ENCODE assay signal across 27 cellular contexts in the genomic region with DNA sequence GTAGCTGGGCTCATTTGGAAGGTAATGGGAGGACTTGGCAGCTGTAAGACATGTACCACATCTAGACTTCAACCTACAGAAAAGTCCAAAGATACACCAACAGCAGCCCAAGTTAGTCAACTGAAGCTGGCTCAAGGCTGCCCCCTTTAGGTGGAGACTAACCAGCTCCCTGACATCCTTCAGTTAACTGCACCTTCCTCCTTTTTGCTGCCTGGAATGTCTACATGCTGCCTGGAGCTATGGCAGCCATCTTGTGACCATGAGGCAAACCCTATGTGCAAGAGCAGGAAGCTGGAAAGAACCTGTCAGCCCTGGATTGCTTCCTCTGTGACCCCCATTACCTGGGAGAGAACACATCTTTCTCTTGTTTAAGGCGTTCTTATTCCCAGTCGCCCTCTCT. TPM values are rescaled to one million over a fixed set of nuclear protein-coding genes. Genes with fewer than 3 reads are reported as not detected.
DNase-seq lines count a peak whose midpoint lies in the region; ATAC-seq and TF ChIP-seq lines count a peak whose summit lies in the region.
"Had no signal": no experiment of that assay in that cellular context is flagged by ENCODE, and none has a peak within 500 bp of the region (broad histone marks: within the 10 kb centered on the region; RNA-seq: fewer than 3 reads in every experiment).

No MANE protein-coding gene starts in this region.

- no peaks in the 10 kb centered on the region for H3K79me2 ChIP-seq in GM23338 (replicated peaks; ENCODE audit: insufficient read depth)

- no peak overlapping the region for H2AFZ ChIP-seq in GM23338

- TF ChIP-seq CTCF in A673 (conservative IDR thresholded peaks at IDR 0.05; ENCODE audit: low read depth, low read length) (peak; percentile 28; the same call in 1 of the 2 replicates), GM23338 (conservative IDR thresholded peaks at IDR 0.05; ENCODE audit: low read depth in 2 of 2) (peak; percentile 17 to 25; a peak in 3 of 4 replicates), Panc1 (IDR thresholded peaks at IDR 0.05) (0 out of 2 replicates have a peak, but pooled peaks have one; percentile 13), endodermal cell (conservative IDR thresholded peaks at IDR 0.05) (peak; percentile 51), ascending aorta (IDR thresholded peaks at IDR 0.05) (no peak), left lung (IDR thresholded peaks at IDR 0.05) (no peak), psoas muscle (IDR thresholded peaks at IDR 0.05) (no peak)

- POLR2A ChIA-PET in A673 (lab: Charles Lee; ENCODE audit: low non-redundant PET) (no interaction called here), Panc1 (lab: Charles Lee) (no interaction called here)

- no peak overlapping the region for H3K4me3 ChIP-seq in A673 (ENCODE audit: low read depth, low read length, poor library complexity, severe bottlenecking)
- no peak overlapping the region for H3K4me3 ChIP-seq in GM23338
- no peak overlapping the region for H3K4me3 ChIP-seq in Panc1 (ENCODE audit: low read depth in 2 of 2, low read length in 2 of 2)
- H3K4me3 ChIP-seq in endodermal cell (ENCODE audit: low read length): peak overlapping the region; percentile 49
- no peak overlapping the region for H3K4me3 ChIP-seq in ascending aorta
- no peak overlapping the region for H3K4me3 ChIP-seq in left lung
- H3K4me3 ChIP-seq in psoas muscle: no peak overlapping the region
- H3K4me3 ChIP-seq: A549, adrenal gland, stomach, thyroid gland, vagina had no signal

- H3K27me3 Mint-ChIP-seq in GM23338 (ENCODE audit: insufficient read depth, low read depth, poor library complexity): peaks cover 2% of the 10 kb centered on the region
- no peaks in the 10 kb centered on the region for H3K27me3 Mint-ChIP-seq in endodermal cell (ENCODE audit: insufficient read depth)
- H3K27me3 Mint-ChIP-seq: activated naive CD4-positive, alpha-beta T cell treated with anti-CD3 and anti-CD28 coated beads, Interleukin-2, amount 10 ng/mL, durations not matched to agents 7 days and 5 days had no signal

- H4K20me1 ChIP-seq in GM23338 (replicated peaks; ENCODE audit: insufficient read depth): no peaks in the 10 kb centered on the region

- in situ Hi-C loops in Panc1 (cut with HindIII; ENCODE audit: low pct_unique_long_range_greater_than_20kb, low sequenced_read_pairs): no loop called here

- H3K36me3 Mint-ChIP-seq in GM23338 (ENCODE audit: low read depth): peaks cover 40% of the 10 kb centered on the region
- peaks cover 80% of the 10 kb centered on the region for H3K36me3 Mint-ChIP-seq in endodermal cell (ENCODE audit: low read depth)
- H3K36me3 Mint-ChIP-seq: activated naive CD4-positive, alpha-beta T cell treated with anti-CD3 and anti-CD28 coated beads, Interleukin-2, amount 10 ng/mL, durations not matched to agents 7 days and 5 days had no signal

- no peaks in the 10 kb centered on the region for H3K27me3 ChIP-seq in A673 (replicated peaks; ENCODE audit: insufficient read depth, low read depth, low read length, poor library complexity)
- no peaks in the 10 kb centered on the region for H3K27me3 ChIP-seq in GM23338 (ENCODE audit: insufficient read depth)
- H3K27me3 ChIP-seq in Panc1 (ENCODE audit: control insufficient read depth, insufficient read depth, low read length): no peaks in the 10 kb centered on the region
- no peaks in the 10 kb centered on the region for H3K27me3 ChIP-seq in endodermal cell (ENCODE audit: control insufficient read depth, insufficient read depth, low read length, poor library complexity, severe bottlenecking)
- H3K27me3 ChIP-seq in ascending aorta: no peaks in the 10 kb centered on the region
- no peaks in the 10 kb centered on the region for H3K27me3 ChIP-seq in left lung
- no peaks in the 10 kb centered on the region for H3K27me3 ChIP-seq in psoas muscle (ENCODE audit: insufficient read depth in 3 of 3, low read length in 2 of 3)
- H3K27me3 ChIP-seq: adrenal gland, stomach, thyroid gland, vagina had no signal

- H3K4me1 Mint-ChIP-seq in GM23338 (peaks cover 6% of the 10 kb centered on the region), endodermal cell (peaks cover 10% of the 10 kb centered on the region)

- H3K9ac ChIP-seq in endodermal cell (ENCODE audit: extremely low read depth, low read length, poor library complexity, severe bottlenecking): no peak overlapping the region

- H3K9me3 Mint-ChIP-seq in GM23338 (peaks cover 14% of the 10 kb centered on the region; the same call in 2 of the 3 replicates), endodermal cell (peaks cover 42% of the 10 kb centered on the region)
- H3K9me3 Mint-ChIP-seq: CD4-positive, alpha-beta T cell had no signal

- CTCF ChIA-PET in A673 (lab: Charles Lee): no interaction called here
- CTCF ChIA-PET in Panc1 (lab: Charles Lee): no interaction called here

- intact Hi-C loops in A673 (cut with micrococcal nuclease; ENCODE audit: unreplicated experiment): no loop called here
- intact Hi-C loops in Panc1 (cut with micrococcal nuclease; ENCODE audit: unreplicated experiment): no loop called here
- intact Hi-C loops in ascending aorta (cut with DNase I): no loop called here
- intact Hi-C loops in left lung (cut with DNase I): no loop called here
- intact Hi-C loops in psoas muscle (cut with DNase I): no loop called here

- peak; percentile 17 for DNase-seq in A673 (ENCODE audit: low spot score)
- no peak for DNase-seq in GM23338 (ENCODE audit: low spot score)
- no peak for DNase-seq in Panc1 (ENCODE audit: low read depth, low spot score)
- no peak for DNase-seq in endodermal cell
- no peak for DNase-seq in ascending aorta (ENCODE audit: low spot score in 2 of 2)
- DNase-seq in left lung: no peak
- DNase-seq in psoas muscle: no peak
- DNase-seq: activated CD4-positive, alpha-beta T cell treated with anti-CD3 and anti-CD28 coated beads for 4 hours; activated CD8-positive, alpha-beta T cell treated with anti-CD3 and anti-CD28 coated beads, Interleukin-2, amount 10 ng/mL, durations not matched to agents 7 days and 5 days; activated naive CD4-positive, alpha-beta T cell treated with anti-CD3 and anti-CD28 coated beads, Interleukin-2, amount 10 ng/mL, durations not matched to agents 7 days and 5 days; adrenal gland; CD4-positive, alpha-beta T cell; HCEC 1CT; IMR-90; left ventricle myocardium superior; NCI-H1092 treated with DMSO at 0.1 percent for 48 hours; NCI-H187; NCI-H524; right cardiac atrium; SIG-M5; stimulated activated CD4-positive, alpha-beta T cell treated with anti-CD3 and anti-CD28 coated beads, Interleukin-2, amount 100 ng/mL, for 48 hours; stomach; T-helper 9 cell; thyroid gland had no signal

- H3K36me3 ChIP-seq in A673 (ENCODE audit: insufficient read depth, low read length, poor library complexity, severe bottlenecking): no peaks in the 10 kb centered on the region
- H3K36me3 ChIP-seq in GM23338 (ENCODE audit: insufficient read depth): no peaks in the 10 kb centered on the region
- no peaks in the 10 kb centered on the region for H3K36me3 ChIP-seq in Panc1 (ENCODE audit: control insufficient read depth, insufficient read depth, low read length)
- peaks cover 21% of the 10 kb centered on the region for H3K36me3 ChIP-seq in endodermal cell (ENCODE audit: control insufficient read depth, insufficient read depth, low read length)
- H3K36me3 ChIP-seq in ascending aorta: peaks cover 15 to 21% of the 10 kb centered on the region in 2 donors
- peaks cover 0 to 10% of the 10 kb centered on the region in 2 donors for H3K36me3 ChIP-seq in left lung
- no peaks in the 10 kb centered on the region for H3K36me3 ChIP-seq in psoas muscle (ENCODE audit: insufficient read depth in 1 of 2, low read depth in 1 of 2)
- H3K36me3 ChIP-seq: adrenal gland had no signal

- ATAC-seq in GM23338 (no peak), Panc1 (no peak), HG03095 (IDR thresholded peaks at IDR 0.05; ENCODE audit: unreplicated experiment) (no peak), left lung (no peak), psoas muscle (no peak)
- ATAC-seq: A549; activated CD8-positive, alpha-beta T cell treated with anti-CD3 and anti-CD28 coated beads, Interleukin-2, amount 10 ng/mL, durations not matched to agents 7 days and 5 days; left ventricle myocardium superior; right cardiac atrium had no signal

- H3K9me3 ChIP-seq in A673 (ENCODE audit: low read depth, low read length, poor library complexity, severe bottlenecking): peaks cover 8% of the 10 kb centered on the region
- H3K9me3 ChIP-seq in Panc1 (ENCODE audit: control insufficient read depth, insufficient read depth, low read depth, low read length): no peaks in the 10 kb centered on the region
- H3K9me3 ChIP-seq in endodermal cell (ENCODE audit: control insufficient read depth, low read length): peaks cover 40% of the 10 kb centered on the region
- H3K9me3 ChIP-seq in ascending aorta: peaks cover 0 to 22% of the 10 kb centered on the region in 2 donors
- no peaks in the 10 kb centered on the region for H3K9me3 ChIP-seq in left lung
- H3K9me3 ChIP-seq in psoas muscle: peaks cover 12% of the 10 kb centered on the region
- H3K9me3 ChIP-seq: adrenal gland, thyroid gland had no signal

- H3F3A ChIP-seq in GM23338 (replicated peaks; ENCODE audit: low read depth): 0 out of 2 replicates have a peak, but pooled peaks cover 2% of the 10 kb centered on the region

- H3K27ac Mint-ChIP-seq in GM23338: no peak overlapping the region
- H3K27ac Mint-ChIP-seq in endodermal cell: no peak overlapping the region
- H3K27ac Mint-ChIP-seq: activated CD8-positive, alpha-beta T cell treated with anti-CD3 and anti-CD28 coated beads, Interleukin-2, amount 10 ng/mL, durations not matched to agents 7 days and 5 days; activated naive CD4-positive, alpha-beta T cell treated with anti-CD3 and anti-CD28 coated beads, Interleukin-2, amount 10 ng/mL, durations not matched to agents 7 days and 5 days; CD4-positive, alpha-beta T cell had no signal

- BruUV-seq in A673 (replicated peaks; lab: Mats Ljungman, UMichigan): no TSS peak
- BruUV-seq in Panc1 (replicated peaks; lab: Mats Ljungman, UMichigan): no TSS peak

- H3K4me3 Mint-ChIP-seq in GM23338 (no peak overlapping the region), endodermal cell (no peak overlapping the region)
- H3K4me3 Mint-ChIP-seq: activated CD8-positive, alpha-beta T cell treated with anti-CD3 and anti-CD28 coated beads, Interleukin-2, amount 10 ng/mL, durations not matched to agents 7 days and 5 days; activated naive CD4-positive, alpha-beta T cell treated with anti-CD3 and anti-CD28 coated beads, Interleukin-2, amount 10 ng/mL, durations not matched to agents 7 days and 5 days; CD4-positive, alpha-beta T cell had no signal

- no peak overlapping the region for H3K27ac ChIP-seq in A673 (ENCODE audit: low read depth, low read length, poor library complexity, severe bottlenecking)
- no peak overlapping the region for H3K27ac ChIP-seq in GM23338 (ENCODE audit: low read depth)
- no peak overlapping the region for H3K27ac ChIP-seq in Panc1 (ENCODE audit: low read length)
- no peak overlapping the region for H3K27ac ChIP-seq in endodermal cell (ENCODE audit: low read depth, low read length)
- H3K27ac ChIP-seq in ascending aorta: no peak overlapping the region
- H3K27ac ChIP-seq in left lung: no peak overlapping the region
- no peak overlapping the region for H3K27ac ChIP-seq in psoas muscle
- H3K27ac ChIP-seq: A549, adrenal gland, stomach, thyroid gland, vagina had no signal

- H3K4me2 ChIP-seq in GM23338: no peak overlapping the region
- H3K4me2 ChIP-seq: A549 had no signal

- H3K9me2 ChIP-seq in GM23338 (ENCODE audit: insufficient read depth): no peaks in the 10 kb centered on the region

- 96% methylated on average over 2 of the region's 2 CpGs; no CpG with 5 or more reads in 1 of the 2 experiments for WGBS in endodermal cell (ENCODE audit: insufficient coverage in 1 of 2, insufficient read length in 1 of 2), 2 experiments
- WGBS in psoas muscle, 3 donors: 89 to 98% (median 95%) methylated on average over 2 of the region's 2 CpGs

- H3K4me1 ChIP-seq in A673 (ENCODE audit: insufficient read depth, low read length, poor library complexity, severe bottlenecking) (peaks cover 6% of the 10 kb centered on the region), GM23338 (ENCODE audit: insufficient read depth) (peaks cover 3% of the 10 kb centered on the region; the same call in 1 of the 2 replicates), Panc1 (ENCODE audit: control insufficient read depth, insufficient read depth, low read length) (no peaks in the 10 kb centered on the region), endodermal cell (ENCODE audit: control insufficient read depth, insufficient read depth, low read length) (no peaks in the 10 kb centered on the region), ascending aorta (no peaks in the 10 kb centered on the region), left lung (no peaks in the 10 kb centered on the region), psoas muscle (no peaks in the 10 kb centered on the region)
- H3K4me1 ChIP-seq: adrenal gland, thyroid gland had no signal

RNA-seq across cellular contexts. Expression of gene ARSD, which starts 25.8 kb away (rescaled TPM):
- 1.2 and 1.6 TPM in 2 replicates for total RNA-seq in A673 (2021)
- 1.7 and 2.1 TPM in 2 replicates for total RNA-seq in GM23338 (2014; rRNA removed; shearing (Covaris generic))
- polyA plus RNA-seq in GM23338 (2016; fragmentation: Nextera tagmentation; extraction: Ambion mirVana): 0.90 and 1.3 TPM in 2 replicates
- total RNA-seq in Panc1 (2021; ENCODE audit: unreplicated experiment): 12.7 TPM
- polyA plus RNA-seq in Panc1 (2012; ENCODE audit: insufficient read length): 13.5 TPM
- 10 to 100 TPM in 1 of 2 donors, 1 to 10 TPM in 1; 4.9 to 15.7 TPM for total RNA-seq in endodermal cell
- polyA plus RNA-seq in endodermal cell (2013, experiment 1 of 2): 4.9 TPM
- 5.1 TPM for polyA plus RNA-seq in endodermal cell (2013, experiment 2 of 2)
- 91.9 TPM for total RNA-seq in ascending aorta
- 10 to 100 TPM; 22.7 to 58.9 TPM for total RNA-seq in left lung
- total RNA-seq in psoas muscle: 1 to 10 TPM; 1.6 to 2.4 (median 1.7) TPM
- polyA plus RNA-seq in psoas muscle: 1 to 10 TPM in 1 of 3 donors, under 1 TPM in 2; 0.66 to 1.1 (median 0.83) TPM

Comparison
In these comparisons a context has a peak if more than half of its experiments do, and no peak if none do; other contexts are left out.
1. CTCF ChIP-seq: peak in A673 (single experiment), GM23338 (2 of 2), Panc1 (single experiment) and endodermal cell (single experiment); none in ascending aorta (0 of 3), left lung (0 of 2) and psoas muscle (single experiment).